Comparison of ENCODE assay signal across 11 cellular contexts in the genomic region with DNA sequence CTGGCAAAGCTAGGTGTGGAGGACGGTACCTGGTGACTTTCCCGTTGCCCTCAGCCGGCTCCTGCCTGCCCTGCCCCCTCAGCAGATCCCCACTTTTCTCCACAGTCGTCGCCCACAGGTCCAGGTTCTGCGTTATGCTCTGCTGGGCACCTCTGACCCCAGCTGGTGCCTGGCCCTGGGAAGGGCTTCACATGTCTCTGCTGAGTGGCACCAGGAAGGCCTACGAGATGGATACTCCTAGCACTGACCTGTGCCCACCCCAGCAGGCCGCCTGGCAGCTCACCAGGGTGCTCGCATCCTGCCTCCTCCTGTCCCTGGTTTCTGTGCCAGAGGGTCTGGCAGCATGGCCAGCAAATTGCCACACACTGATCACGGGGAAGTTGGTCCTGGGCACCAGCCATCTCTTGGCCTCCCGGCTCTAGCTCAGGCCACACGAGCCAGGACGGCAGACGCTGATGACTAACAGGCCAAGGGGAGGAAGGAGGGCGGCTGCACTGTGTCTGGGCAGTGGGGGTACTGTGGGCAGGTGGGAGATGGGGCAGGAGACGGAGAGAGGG. TPM values are rescaled to one million over a fixed set of nuclear protein-coding genes. Genes with fewer than 3 reads are reported as not detected.
DNase-seq lines count a peak whose midpoint lies in the region; ATAC-seq and TF ChIP-seq lines count a peak whose summit lies in the region.
"Had no signal": no experiment of that assay in that cellular context is flagged by ENCODE, and none has a peak within 500 bp of the region (broad histone marks: within the 10 kb centered on the region; RNA-seq: fewer than 3 reads in every experiment).

No MANE protein-coding gene starts in this region.

- H3K36me3 Mint-ChIP-seq in activated T-helper 17 cell treated with anti-CD3 and anti-CD28 coated beads, Interleukin-2, amount 50 U/mL, for 72 hours (ENCODE audit: low read depth): peaks cover 93% of the 10 kb centered on the region

- no peak for ATAC-seq in activated T-helper 17 cell treated with anti-CD3 and anti-CD28 coated beads, Interleukin-2, amount 50 U/mL, for 72 hours (replicated peaks)

- 0 out of 2 replicates have a peak, but pooled peaks cover 2% of the 10 kb centered on the region for H3F3A ChIP-seq in MM.1S (ENCODE audit: insufficient read depth, low read length)

- H3K4me1 Mint-ChIP-seq in activated T-helper 17 cell treated with anti-CD3 and anti-CD28 coated beads, Interleukin-2, amount 50 U/mL, for 72 hours: peaks cover 7% of the 10 kb centered on the region

- no peaks in the 10 kb centered on the region for H3K27me3 Mint-ChIP-seq in activated T-helper 17 cell treated with anti-CD3 and anti-CD28 coated beads, Interleukin-2, amount 50 U/mL, for 72 hours
- H3K27me3 Mint-ChIP-seq: activated naive CD8-positive, alpha-beta T cell had no signal

- H3K27ac ChIP-seq in osteoblast (ENCODE audit: low read depth, low read length): peak overlapping the region; percentile 47
- H3K27ac ChIP-seq in MM.1S (ENCODE audit: low read length): no peak overlapping the region

- H3K27ac Mint-ChIP-seq in activated T-helper 17 cell treated with anti-CD3 and anti-CD28 coated beads, Interleukin-2, amount 50 U/mL, for 72 hours: peak overlapping the region; percentile 80
- H3K27ac Mint-ChIP-seq: activated naive CD8-positive, alpha-beta T cell had no signal

- H3K36me3 ChIP-seq in osteoblast (ENCODE audit: insufficient read depth, low read length): peaks cover 66% of the 10 kb centered on the region
- H3K36me3 ChIP-seq in MM.1S (replicated peaks; ENCODE audit: insufficient read depth, low read length): peaks cover 2% of the 10 kb centered on the region; the same call in 1 of the 2 replicates

- H3K4me3 Mint-ChIP-seq in activated T-helper 17 cell treated with anti-CD3 and anti-CD28 coated beads, Interleukin-2, amount 50 U/mL, for 72 hours: no peak overlapping the region
- H3K4me3 Mint-ChIP-seq: activated naive CD8-positive, alpha-beta T cell had no signal

- H3K4me2 ChIP-seq in osteoblast (ENCODE audit: insufficient read depth, low read length) (no peak overlapping the region), MM.1S (ENCODE audit: low read depth, low read length) (no peak overlapping the region)

- H3K79me2 ChIP-seq in osteoblast (ENCODE audit: insufficient read depth, low read length) (peaks cover 80% of the 10 kb centered on the region), MM.1S (ENCODE audit: low read length) (peaks cover 77% of the 10 kb centered on the region)

- H3K4me3 ChIP-seq in osteoblast (ENCODE audit: insufficient read depth, low read length): peak overlapping the region; percentile 21
- no peak overlapping the region for H3K4me3 ChIP-seq in MM.1S (ENCODE audit: low read length)

- H3K9me3 Mint-ChIP-seq in activated T-helper 17 cell treated with anti-CD3 and anti-CD28 coated beads, Interleukin-2, amount 50 U/mL, for 72 hours: no peaks in the 10 kb centered on the region

- TF ChIP-seq CTCF in osteoblast (IDR thresholded peaks at IDR 0.05; ENCODE audit: extremely low read depth, low read depth, low read length) (no peak), MM.1S (IDR thresholded peaks at IDR 0.05; ENCODE audit: low read length) (no peak)

- H4K20me1 ChIP-seq in osteoblast (ENCODE audit: insufficient read depth, low read length) (peaks cover 61% of the 10 kb centered on the region), MM.1S (ENCODE audit: insufficient read depth, low read length) (no peaks in the 10 kb centered on the region)

- H3K9me2 ChIP-seq in MM.1S (replicated peaks; ENCODE audit: insufficient read depth, low read length): no peaks in the 10 kb centered on the region

- no peaks in the 10 kb centered on the region for H3K9me3 ChIP-seq in osteoblast (ENCODE audit: low read depth, low read length)
- no peaks in the 10 kb centered on the region for H3K9me3 ChIP-seq in MM.1S (replicated peaks; ENCODE audit: insufficient read depth, low read length)

- H3K9ac ChIP-seq in MM.1S (ENCODE audit: low read length): no peak overlapping the region

- peaks cover 16% of the 10 kb centered on the region for H3K4me1 ChIP-seq in osteoblast (ENCODE audit: insufficient read depth, low read length)
- H3K4me1 ChIP-seq in MM.1S (ENCODE audit: low read length): no peaks in the 10 kb centered on the region

- DNase-seq in AG08395 (ENCODE audit: low spot score) (peak; percentile 90), globus pallidus (ENCODE audit: low spot score) (peak; percentile 64), osteoblast (ENCODE audit: insufficient read length, low spot score, missing footprints) (peak; percentile 96), MM.1S (no peak), NCI-H774 (lab: John Stamatoyannopoulos, UW) (no peak), NCI-H526 treated with DMSO at 0.1 percent for 48 hours (lab: John Stamatoyannopoulos, UW) (no peak), hepatic stellate cell (ENCODE audit: low spot score) (no peak)
- DNase-seq: AML-193, NCI-H526 had no signal

- H3K27me3 ChIP-seq in osteoblast (ENCODE audit: insufficient read depth, low read length) (no peaks in the 10 kb centered on the region), MM.1S (replicated peaks; ENCODE audit: insufficient read depth, low read length) (no peaks in the 10 kb centered on the region)

- H2AFZ ChIP-seq in osteoblast (ENCODE audit: low read length) (no peak overlapping the region), MM.1S (ENCODE audit: low read length) (no peak overlapping the region)

RNA-seq across cellular contexts. Expression of gene CARS1, which starts 13.8 kb away (rescaled TPM):
- 10 to 100 TPM; 81.4 to 84.9 TPM for total RNA-seq in activated T-helper 17 cell treated with anti-CD3 and anti-CD28 coated beads, Interleukin-2, amount 50 U/mL, for 72 hours
- total RNA-seq in osteoblast: 99.3 and 106 TPM in 2 replicates

RNA-seq across cellular contexts. Expression of gene NAP1L4, which starts 51.3 kb away (rescaled TPM):
- total RNA-seq in activated T-helper 17 cell treated with anti-CD3 and anti-CD28 coated beads, Interleukin-2, amount 50 U/mL, for 72 hours: 100 to 1,000 TPM; 301 to 344 TPM
- 72.0 and 87.8 TPM in 2 replicates for total RNA-seq in osteoblast

Comparison
In these comparisons a context has a peak if more than half of its experiments do, and no peak if none do; other contexts are left out.
1. DNase-seq: peak in AG08395 (single experiment), globus pallidus (single experiment) and osteoblast (single experiment); none in MM.1S (single experiment), NCI-H774 (single experiment), NCI-H526 treated with DMSO at 0.1 percent for 48 hours (single experiment) and hepatic stellate cell (single experiment).